Comparison of ENCODE assay signal across 20 cellular contexts in the genomic region with DNA sequence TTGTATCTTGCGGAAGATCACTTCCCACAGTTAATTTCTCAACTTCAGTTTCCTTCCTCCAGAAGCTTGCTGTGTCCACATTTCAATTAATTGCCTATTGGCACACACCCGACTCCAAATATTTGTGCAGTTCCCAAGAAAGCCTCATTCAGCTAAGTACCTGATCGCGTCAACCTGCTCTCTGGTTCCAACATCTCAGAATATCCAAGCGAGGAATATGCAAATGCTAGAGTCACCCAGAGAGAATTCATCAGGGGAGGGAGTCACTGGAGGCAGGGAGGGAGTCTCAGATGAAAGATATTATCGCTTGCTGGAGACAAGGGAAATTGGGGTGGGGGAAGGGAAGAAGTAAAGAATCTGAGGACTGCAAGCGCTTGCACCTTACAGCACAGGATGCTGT.
DNase-seq lines count a peak whose midpoint lies in the region; ATAC-seq, FAIRE-seq and TF ChIP-seq lines count a peak whose summit lies in the region.
"Had no signal": no experiment of that assay in that cellular context is flagged by ENCODE, and none has a peak within 500 bp of the region (broad histone marks: within the 10 kb centered on the region; RNA-seq: fewer than 3 reads in every experiment).

No MANE protein-coding gene starts in this region.

- no peaks in the 10 kb centered on the region for H3K4me1 Mint-ChIP-seq in activated naive CD4-positive, alpha-beta T cell treated with anti-CD3 and anti-CD28 coated beads, Interleukin-2, amount 50 U/mL, for 24 hours
- H3K4me1 Mint-ChIP-seq in astrocyte (ENCODE audit: low read depth, unreplicated experiment): peaks cover 5% of the 10 kb centered on the region

- ATAC-seq in activated naive CD4-positive, alpha-beta T cell treated with anti-CD3 and anti-CD28 coated beads, Interleukin-2, amount 50 U/mL, for 72 hours: no peak
- ATAC-seq in lower lobe of right lung (peak; percentile 80 to 95), GM18907 (IDR thresholded peaks at IDR 0.05; ENCODE audit: unreplicated experiment) (no peak)
- ATAC-seq: A549, SK-N-SH treated with all-trans-retinoic acid at 6 μM for 48 hours had no signal

- H3K36me3 ChIP-seq in astrocyte (ENCODE audit: insufficient read depth, low read length): no peaks in the 10 kb centered on the region
- H3K36me3 ChIP-seq in lower lobe of right lung: no peaks in the 10 kb centered on the region
- H3K36me3 ChIP-seq in testis (ENCODE audit: low read depth, missing control alignments): no peaks in the 10 kb centered on the region
- no peaks in the 10 kb centered on the region for H3K36me3 ChIP-seq in smooth muscle cell (ENCODE audit: low read depth)
- H3K36me3 ChIP-seq: Peyer's patch had no signal

- H3K4me2 ChIP-seq in astrocyte (ENCODE audit: low read length) (no peak overlapping the region), smooth muscle cell (no peak overlapping the region)
- H3K4me2 ChIP-seq: A549, KMS-11 had no signal

- H2AFZ ChIP-seq in astrocyte (ENCODE audit: low read depth, low read length): no peak overlapping the region
- H2AFZ ChIP-seq in smooth muscle cell (ENCODE audit: low read depth): no peak overlapping the region
- H2AFZ ChIP-seq: GM23248 had no signal

- H3K36me3 Mint-ChIP-seq in activated naive CD4-positive, alpha-beta T cell treated with anti-CD3 and anti-CD28 coated beads, Interleukin-2, amount 50 U/mL, for 24 hours: no peaks in the 10 kb centered on the region
- no peaks in the 10 kb centered on the region for H3K36me3 Mint-ChIP-seq in activated naive CD4-positive, alpha-beta T cell treated with anti-CD3 and anti-CD28 coated beads, Interleukin-2, amount 50 U/mL, for 72 hours
- H3K36me3 Mint-ChIP-seq in astrocyte (ENCODE audit: low read depth, unreplicated experiment): no peaks in the 10 kb centered on the region
- H3K36me3 Mint-ChIP-seq: CD4-positive, alpha-beta memory T cell had no signal

- H3F3A ChIP-seq in smooth muscle cell (ENCODE audit: low read depth): no peaks in the 10 kb centered on the region

- TF ChIP-seq POLR2A in testis (IDR thresholded peaks at IDR 0.05): no peak

- H3K27me3 Mint-ChIP-seq in activated naive CD4-positive, alpha-beta T cell treated with anti-CD3 and anti-CD28 coated beads, Interleukin-2, amount 50 U/mL, for 24 hours: peaks cover 13% of the 10 kb centered on the region
- peaks cover 37% of the 10 kb centered on the region for H3K27me3 Mint-ChIP-seq in astrocyte (ENCODE audit: low read depth, unreplicated experiment)

- H3K4me3 ChIP-seq in astrocyte (ENCODE audit: insufficient read depth, low read depth, low read length): no peak overlapping the region
- no peak overlapping the region for H3K4me3 ChIP-seq in lower lobe of right lung
- H3K4me3 ChIP-seq in testis: no peak overlapping the region
- no peak overlapping the region for H3K4me3 ChIP-seq in smooth muscle cell
- H3K4me3 ChIP-seq: A549, GM23248, Peyer's patch had no signal

- H3K27me3 ChIP-seq in astrocyte (ENCODE audit: insufficient read depth, low read length) (peaks cover 16% of the 10 kb centered on the region), lower lobe of right lung (ENCODE audit: low read depth) (no peaks in the 10 kb centered on the region), testis (no peaks in the 10 kb centered on the region), smooth muscle cell (ENCODE audit: low read depth) (peaks cover 58% of the 10 kb centered on the region)
- H3K27me3 ChIP-seq: Peyer's patch had no signal

- H3K9ac ChIP-seq in astrocyte (ENCODE audit: low read length) (no peak overlapping the region), smooth muscle cell (ENCODE audit: low read depth) (no peak overlapping the region)
- H3K9ac ChIP-seq: GM23248, KMS-11 had no signal

- no peaks in the 10 kb centered on the region for H3K79me2 ChIP-seq in astrocyte (ENCODE audit: insufficient read depth, low read length)
- no peaks in the 10 kb centered on the region for H3K79me2 ChIP-seq in smooth muscle cell (ENCODE audit: low read depth)

- no peak for FAIRE-seq in astrocyte (lab: Jason Lieb, UNC)
- FAIRE-seq: A549 had no signal

- 56 to 60% methylated on average over 7 of the region's 7 CpGs for WGBS in testis, 2 donors
- 43% methylated on average over 7 of the region's 7 CpGs for WGBS in smooth muscle cell (ENCODE audit: low lambda C conversion rate)

- no peak overlapping the region for H3K4me3 Mint-ChIP-seq in activated naive CD4-positive, alpha-beta T cell treated with anti-CD3 and anti-CD28 coated beads, Interleukin-2, amount 50 U/mL, for 24 hours
- H3K4me3 Mint-ChIP-seq in astrocyte (ENCODE audit: unreplicated experiment): no peak overlapping the region
- H3K4me3 Mint-ChIP-seq: CD4-positive, alpha-beta memory T cell; HFFc6 had no signal

- H3K4me1 ChIP-seq in astrocyte (ENCODE audit: insufficient read depth, low read length) (no peaks in the 10 kb centered on the region), lower lobe of right lung (peaks cover 23% of the 10 kb centered on the region), testis (no peaks in the 10 kb centered on the region), smooth muscle cell (ENCODE audit: low read depth) (no peaks in the 10 kb centered on the region)
- H3K4me1 ChIP-seq: A549, Peyer's patch had no signal

- H3K9me3 ChIP-seq in astrocyte (ENCODE audit: insufficient read depth, low read depth, low read length): no peaks in the 10 kb centered on the region
- no peaks in the 10 kb centered on the region for H3K9me3 ChIP-seq in lower lobe of right lung
- no peaks in the 10 kb centered on the region for H3K9me3 ChIP-seq in testis
- no peaks in the 10 kb centered on the region for H3K9me3 ChIP-seq in smooth muscle cell (replicated peaks; ENCODE audit: low read depth)
- H3K9me3 ChIP-seq: A549, Peyer's patch had no signal

- TF ChIP-seq CTCF in astrocyte (IDR thresholded peaks at IDR 0.05; ENCODE audit: insufficient read depth, low read depth, low read length) (no peak), lower lobe of right lung (IDR thresholded peaks at IDR 0.05) (no peak), testis (IDR thresholded peaks at IDR 0.05) (no peak), smooth muscle cell (IDR thresholded peaks at IDR 0.05; ENCODE audit: borderline replicate concordance, insufficient read depth, poor library complexity, severe bottlenecking) (no peak)

- no peak for DNase-seq in activated naive CD4-positive, alpha-beta T cell treated with anti-CD3 and anti-CD28 coated beads, Interleukin-2, amount 50 U/mL, for 72 hours (ENCODE audit: low spot score in 2 of 2)
- DNase-seq in astrocyte (ENCODE audit: low read depth) (no peak), lower lobe of right lung (no peak), NCI-H2171 treated with DMSO at 0.1 percent for 48 hours (lab: John Stamatoyannopoulos, UW) (no peak), testis (no peak), smooth muscle cell (lab: John Stamatoyannopoulos, UW; ENCODE audit: unreplicated experiment) (no peak)
- DNase-seq: CD4-positive, alpha-beta memory T cell; DMS79 treated with DMSO at 0.1 percent for 48 hours; GF-D8; GM23248; HFFc6; NCI-H1105; NCI-H1930; Peyer's patch; Right ventricle myocardium superior had no signal

- peak overlapping the region; percentile 18 for H3K27ac Mint-ChIP-seq in activated naive CD4-positive, alpha-beta T cell treated with anti-CD3 and anti-CD28 coated beads, Interleukin-2, amount 50 U/mL, for 24 hours
- H3K27ac Mint-ChIP-seq in activated naive CD4-positive, alpha-beta T cell treated with anti-CD3 and anti-CD28 coated beads, Interleukin-2, amount 50 U/mL, for 72 hours: no peak overlapping the region
- peak overlapping the region; percentile 16 for H3K27ac Mint-ChIP-seq in astrocyte (ENCODE audit: unreplicated experiment)
- H3K27ac Mint-ChIP-seq: CD4-positive, alpha-beta memory T cell; HFFc6 had no signal

- no peaks in the 10 kb centered on the region for H3K9me3 Mint-ChIP-seq in activated naive CD4-positive, alpha-beta T cell treated with anti-CD3 and anti-CD28 coated beads, Interleukin-2, amount 50 U/mL, for 24 hours
- no peaks in the 10 kb centered on the region for H3K9me3 Mint-ChIP-seq in activated naive CD4-positive, alpha-beta T cell treated with anti-CD3 and anti-CD28 coated beads, Interleukin-2, amount 50 U/mL, for 72 hours
- peaks cover 1% of the 10 kb centered on the region for H3K9me3 Mint-ChIP-seq in astrocyte (ENCODE audit: unreplicated experiment)
- H3K9me3 Mint-ChIP-seq: CD4-positive, alpha-beta memory T cell had no signal

- intact Hi-C loops in lower lobe of right lung (cut with DNase I): no loop called here
- intact Hi-C loops in testis (cut with DNase I; ENCODE audit: low total_unique reads): no loop called here

- H4K20me1 ChIP-seq in astrocyte (ENCODE audit: insufficient read depth, low read length): no peaks in the 10 kb centered on the region
- H4K20me1 ChIP-seq in smooth muscle cell (ENCODE audit: low read depth): no peaks in the 10 kb centered on the region

- H3K27ac ChIP-seq in astrocyte (ENCODE audit: low read depth, low read length): no peak overlapping the region
- no peak overlapping the region for H3K27ac ChIP-seq in lower lobe of right lung
- H3K27ac ChIP-seq in testis: no peak overlapping the region
- H3K27ac ChIP-seq in smooth muscle cell (ENCODE audit: low read depth): no peak overlapping the region
- H3K27ac ChIP-seq: A549, GM23248, KMS-11, Peyer's patch had no signal

Comparison
In these comparisons a context has a peak if more than half of its experiments do, and no peak if none do; other contexts are left out.
1. H3K27ac Mint-ChIP-seq: peak in activated naive CD4-positive, alpha-beta T cell treated with anti-CD3 and anti-CD28 coated beads, Interleukin-2, amount 50 U/mL, for 24 hours (single experiment) and astrocyte (single experiment); none in activated naive CD4-positive, alpha-beta T cell treated with anti-CD3 and anti-CD28 coated beads, Interleukin-2, amount 50 U/mL, for 72 hours (0 of 2).
2. ATAC-seq: peak in lower lobe of right lung (2 of 2); none in activated naive CD4-positive, alpha-beta T cell treated with anti-CD3 and anti-CD28 coated beads, Interleukin-2, amount 50 U/mL, for 72 hours (0 of 2) and GM18907 (single experiment).